ENCODE assay signal across 12 cellular contexts in genomic region chr6:43993881-43994523, GRCh38.
DNase-seq lines count a peak whose midpoint lies in the region; ATAC-seq and TF ChIP-seq lines count a peak whose summit lies in the region.
"Had no signal": no experiment of that assay in that cellular context is flagged by ENCODE, and none has a peak within 500 bp of the region (broad histone marks: within the 10 kb centered on the region; RNA-seq: fewer than 3 reads in every experiment).

No MANE protein-coding gene starts in this region.

- intact Hi-C loops in activated CD8-positive, alpha-beta T cell treated with anti-CD3 and anti-CD28 coated beads for 36 hours (cut with micrococcal nuclease), result no loop called here
- intact Hi-C loops in body of pancreas (cut with DNase I) (no loop called here), posterior vena cava (cut with DNase I) (no loop called here)

- no peak for TF ChIP-seq POLR2A in body of pancreas (IDR thresholded peaks at IDR 0.05)

- H3K9me3 Mint-ChIP-seq in activated CD8-positive, alpha-beta T cell treated with anti-CD3 and anti-CD28 coated beads for 36 hours, result no peaks in the 10 kb centered on the region
- no peaks in the 10 kb centered on the region for H3K9me3 Mint-ChIP-seq in activated CD8-positive, alpha-beta T cell treated with anti-CD3 and anti-CD28 coated beads, Interleukin-2, amount 10 ng/mL, durations not matched to agents 7 days and 5 days (ENCODE audit: insufficient read depth)
- H3K9me3 Mint-ChIP-seq: activated CD4-positive, alpha-beta T cell treated with anti-CD3 and anti-CD28 coated beads, Interleukin-2, amount 10 ng/mL, durations not matched to agents 24 days and 14 days had no signal

- no peaks in the 10 kb centered on the region for H3K27me3 Mint-ChIP-seq in activated CD8-positive, alpha-beta T cell treated with anti-CD3 and anti-CD28 coated beads for 36 hours
- H3K27me3 Mint-ChIP-seq in activated CD8-positive, alpha-beta T cell treated with anti-CD3 and anti-CD28 coated beads, Interleukin-2, amount 10 ng/mL, durations not matched to agents 7 days and 5 days (ENCODE audit: low read depth), result no peaks in the 10 kb centered on the region

- H3K4me1 ChIP-seq in body of pancreas, result peaks cover 62% of the 10 kb centered on the region

- peaks cover 6% of the 10 kb centered on the region for H3K4me1 Mint-ChIP-seq in activated CD8-positive, alpha-beta T cell treated with anti-CD3 and anti-CD28 coated beads for 36 hours (ENCODE audit: low read depth)
- H3K4me1 Mint-ChIP-seq in activated CD8-positive, alpha-beta T cell treated with anti-CD3 and anti-CD28 coated beads, Interleukin-2, amount 10 ng/mL, durations not matched to agents 7 days and 5 days (ENCODE audit: low read depth), result peaks cover 3% of the 10 kb centered on the region
- H3K4me1 Mint-ChIP-seq: activated CD4-positive, alpha-beta T cell treated with anti-CD3 and anti-CD28 coated beads, Interleukin-2, amount 10 ng/mL, durations not matched to agents 24 days and 14 days had no signal

- ATAC-seq in activated CD8-positive, alpha-beta T cell treated with anti-CD3 and anti-CD28 coated beads for 36 hours, result no peak
- ATAC-seq in activated CD8-positive, alpha-beta T cell treated with anti-CD3 and anti-CD28 coated beads, Interleukin-2, amount 10 ng/mL, durations not matched to agents 7 days and 5 days, result no peak
- ATAC-seq in body of pancreas, result no peak
- ATAC-seq: gastroesophageal sphincter had no signal

- in situ Hi-C loops in KBM-7 (cut with MboI; ENCODE audit: low pct_unique_long_range_greater_than_20kb, low sequenced_read_pairs), result no loop called here

- no peaks in the 10 kb centered on the region for H3K9me3 ChIP-seq in body of pancreas
- H3K9me3 ChIP-seq: gastroesophageal sphincter, transverse colon had no signal

- H3K4me3 ChIP-seq in body of pancreas, result no peak overlapping the region
- H3K4me3 ChIP-seq: gastroesophageal sphincter, transverse colon had no signal

- peak overlapping the region in 3 of 4 donors; percentile 85 to 92 (median 86) for H3K27ac ChIP-seq in body of pancreas
- H3K27ac ChIP-seq: gastroesophageal sphincter, transverse colon had no signal

- DNase-seq in activated CD8-positive, alpha-beta T cell treated with anti-CD3 and anti-CD28 coated beads for 36 hours, result peak; percentile 55
- DNase-seq in activated CD8-positive, alpha-beta T cell treated with anti-CD3 and anti-CD28 coated beads, Interleukin-2, amount 10 ng/mL, durations not matched to agents 7 days and 5 days, result no peak
- DNase-seq in KBM-7, result peak; percentile 43
- peak; percentile 20 to 58 (median 38) for DNase-seq in body of pancreas
- DNase-seq in posterior vena cava (ENCODE audit: low spot score), result peak; percentile 51
- DNase-seq in C1 segment of cervical spinal cord (lab: John Stamatoyannopoulos, UW), result no peak
- DNase-seq in RKO (ENCODE audit: low spot score), result no peak
- no peak for DNase-seq in UCSD-AML1 (lab: John Stamatoyannopoulos, UW; ENCODE audit: unreplicated experiment)
- DNase-seq: activated CD4-positive, alpha-beta T cell treated with anti-CD3 and anti-CD28 coated beads, Interleukin-2, amount 10 ng/mL, durations not matched to agents 24 days and 14 days; NCI-H526 treated with DMSO at 0.1 percent for 48 hours; transverse colon had no signal

- no peak for TF ChIP-seq CTCF in activated CD8-positive, alpha-beta T cell treated with anti-CD3 and anti-CD28 coated beads for 36 hours (IDR thresholded peaks at IDR 0.05)
- TF ChIP-seq CTCF in body of pancreas (IDR thresholded peaks at IDR 0.05), result no peak

- no peaks in the 10 kb centered on the region for H3K36me3 Mint-ChIP-seq in activated CD8-positive, alpha-beta T cell treated with anti-CD3 and anti-CD28 coated beads for 36 hours (ENCODE audit: low read depth)
- no peaks in the 10 kb centered on the region for H3K36me3 Mint-ChIP-seq in activated CD8-positive, alpha-beta T cell treated with anti-CD3 and anti-CD28 coated beads, Interleukin-2, amount 10 ng/mL, durations not matched to agents 7 days and 5 days (ENCODE audit: low read depth)

- CTCF ChIA-PET in activated CD8-positive, alpha-beta T cell treated with anti-CD3 and anti-CD28 coated beads for 36 hours (lab: Charles Lee), result no interaction called here
- CTCF ChIA-PET in activated CD8-positive, alpha-beta T cell treated with anti-CD3 and anti-CD28 coated beads, Interleukin-2, amount 10 ng/mL, durations not matched to agents 7 days and 5 days (lab: Charles Lee), result no interaction called here

- no peak overlapping the region for H3K27ac Mint-ChIP-seq in activated CD8-positive, alpha-beta T cell treated with anti-CD3 and anti-CD28 coated beads for 36 hours
- no peak overlapping the region for H3K27ac Mint-ChIP-seq in activated CD8-positive, alpha-beta T cell treated with anti-CD3 and anti-CD28 coated beads, Interleukin-2, amount 10 ng/mL, durations not matched to agents 7 days and 5 days
- H3K27ac Mint-ChIP-seq: activated CD4-positive, alpha-beta T cell treated with anti-CD3 and anti-CD28 coated beads, Interleukin-2, amount 10 ng/mL, durations not matched to agents 24 days and 14 days had no signal

- H3K27me3 ChIP-seq in body of pancreas, result no peaks in the 10 kb centered on the region
- H3K27me3 ChIP-seq: gastroesophageal sphincter, transverse colon had no signal

- no peak overlapping the region for H3K4me3 Mint-ChIP-seq in activated CD8-positive, alpha-beta T cell treated with anti-CD3 and anti-CD28 coated beads for 36 hours
- no peak overlapping the region for H3K4me3 Mint-ChIP-seq in activated CD8-positive, alpha-beta T cell treated with anti-CD3 and anti-CD28 coated beads, Interleukin-2, amount 10 ng/mL, durations not matched to agents 7 days and 5 days
- H3K4me3 Mint-ChIP-seq: activated CD4-positive, alpha-beta T cell treated with anti-CD3 and anti-CD28 coated beads, Interleukin-2, amount 10 ng/mL, durations not matched to agents 24 days and 14 days had no signal

- no peaks in the 10 kb centered on the region for H3K36me3 ChIP-seq in body of pancreas (replicated peaks in 1 of 2; ENCODE audit: insufficient read depth in 1 of 2, low read depth in 2 of 2)
- H3K36me3 ChIP-seq: gastroesophageal sphincter, transverse colon had no signal

- POLR2A ChIA-PET in activated CD8-positive, alpha-beta T cell treated with anti-CD3 and anti-CD28 coated beads for 36 hours (lab: Charles Lee), result no interaction called here
- POLR2A ChIA-PET in activated CD8-positive, alpha-beta T cell treated with anti-CD3 and anti-CD28 coated beads, Interleukin-2, amount 10 ng/mL, durations not matched to agents 7 days and 5 days (lab: Charles Lee), result no interaction called here

- 52 to 53% methylated on average over 5 of the region's 5 CpGs for WGBS in body of pancreas, 2 donors

Comparison
In these comparisons a context has a peak if more than half of its experiments do, and no peak if none do; other contexts are left out.
1. DNase-seq: peak in activated CD8-positive, alpha-beta T cell treated with anti-CD3 and anti-CD28 coated beads for 36 hours (single experiment), KBM-7 (single experiment), body of pancreas (4 of 4) and posterior vena cava (single experiment); none in activated CD8-positive, alpha-beta T cell treated with anti-CD3 and anti-CD28 coated beads, Interleukin-2, amount 10 ng/mL, durations not matched to agents 7 days and 5 days (single experiment), C1 segment of cervical spinal cord (0 of 14), RKO (single experiment) and UCSD-AML1 (single experiment).